7 cellular contexts compared by ENCODE assay signal in genomic region chr14:102524026-102524450, GRCh38. TPM values are rescaled to one million over a fixed set of nuclear protein-coding genes. Genes with fewer than 3 reads are reported as not detected.
DNase-seq lines count a peak whose midpoint lies in the region; ATAC-seq, FAIRE-seq and TF ChIP-seq lines count a peak whose summit lies in the region.

No MANE protein-coding gene starts in this region.

- no peaks in the 10 kb centered on the region for H3K36me3 ChIP-seq in small intestine (ENCODE audit: control insufficient read depth in 2 of 2, insufficient read depth in 2 of 2, low read length in 2 of 2)

- DNase-seq in LNCaP clone FGC (ENCODE audit: low read depth) (no peak), epithelial cell of esophagus (ENCODE audit: low read depth) (no peak), small intestine (no peak), frontal cortex (ENCODE audit: low spot score in 2 of 2) (no peak), endothelial cell (ENCODE audit: low spot score) (no peak)
- DNase-seq in stimulated activated CD4-positive, alpha-beta T cell treated with anti-CD3 and anti-CD28 coated beads, Interleukin-12 subunit alpha, Interleukin-12 subunit beta, amount 100 ng/mL, for 4 hours: no peak

- ATAC-seq in GM21526 (IDR thresholded peaks at IDR 0.05; ENCODE audit: low FRiP score, unreplicated experiment): peak; percentile 2

- H3K36me3 Mint-ChIP-seq in endothelial cell (ENCODE audit: low read depth, unreplicated experiment): no peaks in the 10 kb centered on the region

- peaks cover 5 to 6% of the 10 kb centered on the region in 2 donors for H3K4me1 ChIP-seq in small intestine (ENCODE audit: control insufficient read depth in 2 of 2, insufficient read depth in 1 of 2, low read depth in 1 of 2, low read length in 1 of 2)

- WGBS in small intestine, 3 donors: 11 to 41% (median 25%) methylated on average over 8 to 11 of the region's 11 CpGs

- no peaks in the 10 kb centered on the region for H3K27me3 ChIP-seq in small intestine (ENCODE audit: control insufficient read depth in 2 of 2, insufficient read depth in 2 of 2, low read length in 2 of 2)

- H3K27ac ChIP-seq in small intestine (ENCODE audit: low read depth in 1 of 2, low read length in 1 of 2): peak overlapping the region; percentile 79 to 95

- H3K4me3 ChIP-seq in LNCaP clone FGC (ENCODE audit: low read depth, low read length) (peak overlapping the region; percentile 64), epithelial cell of esophagus (ENCODE audit: low read length) (peak overlapping the region; percentile 25), small intestine (ENCODE audit: low read depth in 1 of 2, low read length in 2 of 2) (peak overlapping the region in 1 of 2 donors; percentile 50)

- no peak for FAIRE-seq in small intestine (lab: Jason Lieb, UNC)
- no peak for FAIRE-seq in frontal cortex (lab: Jason Lieb, UNC)

- no peak overlapping the region for H3K27ac Mint-ChIP-seq in endothelial cell (ENCODE audit: unreplicated experiment)

- TF ChIP-seq CTCF in LNCaP clone FGC (IDR thresholded peaks at IDR 0.05; ENCODE audit: control insufficient read depth, extremely low read depth, insufficient read depth) (no peak), epithelial cell of esophagus (IDR thresholded peaks at IDR 0.05; ENCODE audit: insufficient read depth, low read depth, low read length, missing control alignments) (no peak), endothelial cell (IDR thresholded peaks at IDR 0.05; ENCODE audit: unreplicated experiment) (no peak)

- H3K4me3 Mint-ChIP-seq in endothelial cell (ENCODE audit: unreplicated experiment): no peak overlapping the region

- H3K9me3 ChIP-seq in small intestine (ENCODE audit: control insufficient read depth, low read depth): no peaks in the 10 kb centered on the region

- H3K9me3 Mint-ChIP-seq in endothelial cell (ENCODE audit: unreplicated experiment): no peaks in the 10 kb centered on the region

- H3K27me3 Mint-ChIP-seq in endothelial cell (ENCODE audit: unreplicated experiment): peaks cover 9% of the 10 kb centered on the region

- H3K4me1 Mint-ChIP-seq in endothelial cell (ENCODE audit: unreplicated experiment): peaks cover 10% of the 10 kb centered on the region

RNA-seq across cellular contexts. Expression of gene ANKRD9, which starts 14.5 kb away (rescaled TPM):
- polyA plus RNA-seq in small intestine: 10 to 100 TPM; 21.2 to 88.4 (median 54.6) TPM
- total RNA-seq in frontal cortex: 3.7 TPM
- 9.4 TPM for total RNA-seq in endothelial cell (ENCODE audit: unreplicated experiment)
